In the genomic region with DNA sequence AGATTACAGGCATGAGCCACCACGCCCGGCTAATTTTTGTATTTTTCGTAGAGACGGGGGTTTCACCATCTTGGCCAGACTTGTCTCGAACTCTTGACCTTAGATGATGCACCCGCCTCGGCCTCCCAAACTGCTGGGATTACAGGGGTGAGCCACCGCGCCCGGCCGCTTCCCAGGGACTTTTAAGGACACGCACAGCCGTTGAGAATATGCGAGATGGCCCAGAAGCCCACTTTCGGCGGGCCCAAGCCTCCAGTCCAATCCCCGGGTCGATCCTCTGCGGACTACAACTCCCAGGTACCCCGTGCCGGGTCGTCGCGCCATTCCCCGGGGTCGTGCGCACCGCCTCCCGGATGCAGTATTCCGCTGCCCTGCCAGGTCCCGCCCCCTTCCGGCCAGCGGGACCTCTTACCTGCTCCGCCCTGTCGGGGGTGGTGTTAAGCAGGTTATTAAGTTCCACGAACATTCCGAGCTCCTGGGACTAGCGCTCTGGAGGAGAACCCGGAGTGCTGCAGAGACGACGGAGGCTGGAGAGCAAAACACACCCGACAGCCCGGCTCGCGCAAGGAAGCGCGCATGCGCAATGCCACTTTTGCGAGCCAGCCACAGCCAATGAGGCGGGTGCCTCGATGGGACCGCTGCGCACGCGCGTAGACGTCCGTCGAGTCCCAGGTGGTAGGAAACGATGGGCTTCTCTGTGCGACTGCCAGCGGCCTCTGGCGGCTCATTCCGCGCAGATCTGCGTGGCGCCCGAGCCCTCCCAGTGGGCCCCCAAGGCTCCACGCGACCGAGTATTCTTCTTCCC, we compare ENCODE assay signal across 8 cellular contexts. TPM values are rescaled to one million over a fixed set of nuclear protein-coding genes. Genes with fewer than 3 reads are reported as not detected.
DNase-seq lines count a peak whose midpoint lies in the region; ATAC-seq and TF ChIP-seq lines count a peak whose summit lies in the region.

Gene ELP6 (minus strand): TSS at position 588 of the 805 bp plus-strand sequence. CDS start 122 bp downstream, at position 466.

- peak; percentile 94 for ATAC-seq in GM18505 (IDR thresholded peaks at IDR 0.05; ENCODE audit: unreplicated experiment)
- ATAC-seq in HG02973 (IDR thresholded peaks at IDR 0.05; ENCODE audit: unreplicated experiment), result peak; percentile 93
- ATAC-seq in right cardiac atrium, result peak; percentile 99

- H3K27ac ChIP-seq in ascending aorta, result peak within 1 kb of the TSS; percentile 87 to 94
- H3K27ac ChIP-seq in right cardiac atrium (ENCODE audit: low read length), result peak within 1 kb of the TSS; percentile 88
- peak within 1 kb of the TSS; percentile 98 for H3K27ac ChIP-seq in vagina

- TF ChIP-seq CTCF in ascending aorta (IDR thresholded peaks at IDR 0.05), result peak; percentile 8 to 32 (median 30)
- TF ChIP-seq CTCF in vagina (IDR thresholded peaks at IDR 0.05), result peak in 2 of 3 experiments; percentile 23 to 25

- H3K9me3 ChIP-seq in ascending aorta (no peaks in the 10 kb centered on the region), right cardiac atrium (ENCODE audit: control insufficient read depth, low read length) (no peaks in the 10 kb centered on the region), vagina (no peaks in the 10 kb centered on the region)

- H3K27ac Mint-ChIP-seq in T-helper 2 cell treated with Interferon-gamma antibody and Interleukin-4, amounts not matched to agents 5 μg/mL and 100 μg/mL, for 36 hours, result peak within 1 kb of the TSS; percentile 96

- H3K4me1 ChIP-seq in ascending aorta (peaks cover 0 to 5% of the 10 kb centered on the region in 2 donors), right cardiac atrium (ENCODE audit: control insufficient read depth, insufficient read depth, low read length) (no peaks in the 10 kb centered on the region), vagina (peaks cover 9% of the 10 kb centered on the region)

- intact Hi-C loops in ascending aorta (cut with DNase I), result loop anchor here (1.0 to 5.0 kb wide), 4 partner anchors 39 to 289 kb away; partner anchors contain the start of genes DHX30 and SCAP
- intact Hi-C loops in right cardiac atrium (cut with DNase I), result no loop called here
- intact Hi-C loops in vagina (cut with DNase I), result no loop called here

- peaks cover 20% of the 10 kb centered on the region for H3K4me1 Mint-ChIP-seq in T-helper 2 cell treated with Interferon-gamma antibody and Interleukin-4, amounts not matched to agents 5 μg/mL and 100 μg/mL, for 36 hours (ENCODE audit: low read depth)

- WGBS in right cardiac atrium, result under 1% methylated on average over 71 of the region's 71 CpGs

- H3K27me3 ChIP-seq in ascending aorta (no peaks in the 10 kb centered on the region), right cardiac atrium (ENCODE audit: control insufficient read depth, insufficient read depth) (no peaks in the 10 kb centered on the region), vagina (no peaks in the 10 kb centered on the region)

- H3K4me3 Mint-ChIP-seq in T-helper 2 cell treated with Interferon-gamma antibody and Interleukin-4, amounts not matched to agents 5 μg/mL and 100 μg/mL, for 36 hours, result peak within 1 kb of the TSS; percentile 97

- peak; percentile 97 for TF ChIP-seq POLR2A in GM18505 (IDR thresholded peaks at IDR 0.05; ENCODE audit: borderline replicate concordance, extremely low read depth, insufficient read depth, insufficient read length)
- TF ChIP-seq POLR2A in vagina (IDR thresholded peaks at IDR 0.05), result no peak

- H3K4me3 ChIP-seq in ascending aorta (peak within 1 kb of the TSS; percentile 64 to 85), right cardiac atrium (ENCODE audit: low read length) (peak within 1 kb of the TSS; percentile 65), vagina (peak within 1 kb of the TSS; percentile 77 to 80)

- peaks cover 20% of the 10 kb centered on the region for H3K36me3 Mint-ChIP-seq in T-helper 2 cell treated with Interferon-gamma antibody and Interleukin-4, amounts not matched to agents 5 μg/mL and 100 μg/mL, for 36 hours (ENCODE audit: low read depth)

- no peaks in the 10 kb centered on the region for H3K9me3 Mint-ChIP-seq in T-helper 2 cell treated with Interferon-gamma antibody and Interleukin-4, amounts not matched to agents 5 μg/mL and 100 μg/mL, for 36 hours

- H3K36me3 ChIP-seq in ascending aorta (peaks cover 6 to 18% of the 10 kb centered on the region in 2 donors), vagina (no peaks in the 10 kb centered on the region)

- DNase-seq in NCI-H1930 (lab: John Stamatoyannopoulos, UW) (peak; percentile 80 to 92), ascending aorta (ENCODE audit: low spot score in 2 of 2) (peak; percentile 82 to 98), right cardiac atrium (peak; percentile 97 to 99 (median 99)), putamen (ENCODE audit: low spot score) (peak; percentile 95), vagina (ENCODE audit: extremely low spot score in 2 of 2) (peak in 1 of 2 donors; percentile 95)
- DNase-seq in T-helper 2 cell treated with Interferon-gamma antibody and Interleukin-4, amounts not matched to agents 5 μg/mL and 100 μg/mL, for 36 hours (ENCODE audit: low spot score), result peak; percentile 97

- peaks cover 7% of the 10 kb centered on the region for H3K27me3 Mint-ChIP-seq in T-helper 2 cell treated with Interferon-gamma antibody and Interleukin-4, amounts not matched to agents 5 μg/mL and 100 μg/mL, for 36 hours (ENCODE audit: low read depth)

RNA-seq across cellular contexts. Expression of gene ELP6, which starts in this region (rescaled TPM):
- 27.0 TPM for total RNA-seq in ascending aorta
- 10 to 100 TPM; 15.3 to 25.5 (median 22.6) TPM for total RNA-seq in right cardiac atrium
- 28.7 TPM for polyA plus RNA-seq in right cardiac atrium
- 22.1 TPM for total RNA-seq in vagina
